Comparison of ENCODE assay signal across 15 cellular contexts in the genomic region with DNA sequence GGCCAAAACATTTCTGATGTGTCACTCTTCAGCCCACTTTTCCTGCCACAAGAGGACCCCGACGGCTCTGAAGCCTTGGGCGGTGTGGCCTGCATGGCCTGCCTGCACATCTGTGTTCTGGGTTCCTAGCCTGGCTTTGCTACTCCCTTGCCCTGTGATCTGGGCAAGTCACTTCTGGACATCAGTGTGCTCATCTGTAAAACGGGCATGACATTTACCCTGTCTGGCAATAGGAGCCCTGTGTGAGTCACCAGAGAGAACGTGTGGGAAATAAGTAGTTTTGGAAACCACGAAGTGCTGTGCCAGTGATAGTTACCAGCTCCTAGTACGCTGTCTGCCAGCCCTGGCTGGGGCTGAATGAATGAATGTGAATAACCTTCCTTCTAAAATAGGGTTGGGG.
DNase-seq lines count a peak whose midpoint lies in the region; ATAC-seq and TF ChIP-seq lines count a peak whose summit lies in the region.
"Had no signal": no experiment of that assay in that cellular context is flagged by ENCODE, and none has a peak within 500 bp of the region (broad histone marks: within the 10 kb centered on the region; RNA-seq: fewer than 3 reads in every experiment).

No MANE protein-coding gene starts in this region.

- ATAC-seq in HG03342 (IDR thresholded peaks at IDR 0.05; ENCODE audit: unreplicated experiment): no peak
- ATAC-seq: HCT116; left lung; natural killer cell treated with Interleukin-12 subunit alpha and Interleukin-12 subunit beta and Interleukin-15 and Interleukin-18, amount 100 ng/mL, for 72 hours; Right ventricle myocardium inferior had no signal

- no peak for TF ChIP-seq CTCF in AG10803 (conservative IDR thresholded peaks at IDR 0.05; ENCODE audit: low read length)
- no peak for TF ChIP-seq CTCF in HFFc6 (IDR thresholded peaks at IDR 0.05)

- H3K4me1 Mint-ChIP-seq in HFFc6 (ENCODE audit: low read depth): peaks cover 58% of the 10 kb centered on the region

- no peaks in the 10 kb centered on the region for H3K36me3 Mint-ChIP-seq in HFFc6 (ENCODE audit: low read depth)
- H3K36me3 Mint-ChIP-seq: natural killer cell treated with Interleukin-12 subunit alpha and Interleukin-12 subunit beta and Interleukin-15 and Interleukin-18, amount 100 ng/mL, for 72 hours had no signal

- H3K9me3 Mint-ChIP-seq in HFFc6: no peaks in the 10 kb centered on the region
- H3K9me3 Mint-ChIP-seq: natural killer cell treated with Interleukin-12 subunit alpha and Interleukin-12 subunit beta and Interleukin-15 and Interleukin-18, amount 100 ng/mL, for 72 hours had no signal

- H3K4me3 Mint-ChIP-seq in HFFc6: peak overlapping the region; percentile 72
- H3K4me3 Mint-ChIP-seq: natural killer cell treated with Interleukin-12 subunit alpha and Interleukin-12 subunit beta and Interleukin-15 and Interleukin-18, amount 100 ng/mL, for 72 hours had no signal

- DNase-seq in AG10803 (ENCODE audit: low read depth) (peak; percentile 59), HFFc6 (peak; percentile 71), amniotic epithelial cell (ENCODE audit: low read depth) (peak; percentile 57), glomerular visceral epithelial cell (ENCODE audit: extremely low spot score) (peak; percentile 24), NCI-H1436 (lab: John Stamatoyannopoulos, UW) (no peak), substantia nigra (lab: John Stamatoyannopoulos, UW) (no peak), NCI-H2196 (lab: John Stamatoyannopoulos, UW; ENCODE audit: unreplicated experiment) (no peak)
- DNase-seq: effector memory CD4-positive, alpha-beta T cell; GF-D8; left lung had no signal

- H3K27ac Mint-ChIP-seq in HFFc6: peak overlapping the region; percentile 95
- H3K27ac Mint-ChIP-seq: natural killer cell treated with Interleukin-12 subunit alpha and Interleukin-12 subunit beta and Interleukin-15 and Interleukin-18, amount 100 ng/mL, for 72 hours had no signal

- no peak overlapping the region for H3K27ac ChIP-seq in substantia nigra (ENCODE audit: low read depth, low read length, poor library complexity, severe bottlenecking)
- H3K27ac ChIP-seq: C4-2B, left lung had no signal

- no peak overlapping the region for H3K4me3 ChIP-seq in AG10803 (ENCODE audit: low read length)
- H3K4me3 ChIP-seq: left lung had no signal

- peaks cover 3% of the 10 kb centered on the region; the same call in 1 of the 2 replicates for H3K27me3 Mint-ChIP-seq in HFFc6 (ENCODE audit: insufficient read depth)

Comparison
In these comparisons a context has a peak if more than half of its experiments do, and no peak if none do; other contexts are left out.
1. DNase-seq: peak in AG10803 (single experiment), HFFc6 (single experiment), amniotic epithelial cell (single experiment) and glomerular visceral epithelial cell (single experiment); none in NCI-H1436 (single experiment), substantia nigra (0 of 49) and NCI-H2196 (single experiment).